In the genomic region with DNA sequence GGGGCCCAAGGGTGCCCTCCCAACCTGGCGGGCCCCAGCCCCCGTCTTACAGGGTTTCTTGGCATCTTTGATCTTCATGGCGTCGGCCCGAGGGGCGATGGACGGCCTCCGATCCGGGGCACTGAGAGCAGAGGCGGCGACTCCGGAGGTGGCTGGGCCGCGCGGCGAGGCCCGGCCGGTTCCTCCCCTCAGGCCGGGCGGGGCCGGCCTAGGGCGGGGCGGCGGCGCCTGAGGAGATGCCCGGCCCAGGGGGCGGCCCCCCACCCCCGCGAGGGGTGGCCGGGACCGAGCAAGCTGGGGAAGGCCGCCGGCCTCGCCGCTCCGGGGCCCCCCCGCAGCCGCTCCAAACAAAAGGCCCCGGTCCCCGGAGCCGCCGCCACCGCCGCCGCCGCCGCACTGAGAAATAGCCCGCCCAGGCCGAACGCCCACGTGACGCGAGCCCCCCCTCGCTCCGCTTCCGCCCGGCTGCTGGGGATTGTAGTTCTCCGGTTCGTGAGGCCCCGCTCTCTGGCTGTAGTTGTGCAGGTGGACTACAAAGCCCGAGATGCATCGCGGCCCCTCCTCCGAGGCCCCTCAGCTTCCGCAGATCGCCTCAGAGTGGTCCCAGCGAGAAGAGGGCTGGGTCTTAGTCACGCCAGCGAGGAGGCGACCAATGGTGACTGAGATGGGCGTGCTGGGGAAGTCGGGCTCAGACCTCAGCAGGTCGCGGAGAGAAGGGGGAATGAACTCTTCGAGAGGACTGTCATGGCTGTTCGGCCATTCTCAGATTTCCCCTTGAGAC, we compare ENCODE assay signal across 8 cellular contexts. TPM values are rescaled to one million over a fixed set of nuclear protein-coding genes. Genes with fewer than 3 reads are reported as not detected.
DNase-seq lines count a peak whose midpoint lies in the region; ATAC-seq and TF ChIP-seq lines count a peak whose summit lies in the region.

A gene (minus strand): TSS at position 163 of the 781 bp plus-strand sequence. CDS start 85 bp downstream, at position 78.

- intact Hi-C loops in PC-9 (cut with micrococcal nuclease; ENCODE audit: unreplicated experiment) = loop anchor here (1.0 to 10.0 kb wide), 4 partner anchors 95 to 1004 kb away; a partner anchor contains a TSS
- intact Hi-C loops in mucosa of descending colon (cut with DNase I, micrococcal nuclease) = no loop called here

- H3K4me1 ChIP-seq in PC-9 (replicated peaks; ENCODE audit: insufficient read depth) (peaks cover 26% of the 10 kb centered on the region), mucosa of descending colon (ENCODE audit: low read depth) (peaks cover 29% of the 10 kb centered on the region)

- H3K36me3 ChIP-seq in PC-9 (ENCODE audit: low read depth) = peaks cover 6% of the 10 kb centered on the region; the same call in 1 of the 2 replicates
- H3K36me3 ChIP-seq in mucosa of descending colon (ENCODE audit: low read depth) = no peaks in the 10 kb centered on the region

- POLR2A ChIA-PET in PC-9 (lab: Charles Lee; ENCODE audit: unreplicated experiment) = interaction anchor here (0.6 kb wide), 3 partner anchors 35 to 1640 kb away, joined by 3 read pairs; no protein-coding TSS in a partner anchor

- no peaks in the 10 kb centered on the region for H3K9me3 ChIP-seq in PC-9 (ENCODE audit: insufficient read depth, low read depth)
- no peaks in the 10 kb centered on the region for H3K9me3 ChIP-seq in mucosa of descending colon

- H3K4me2 ChIP-seq in PC-9 = peak within 1 kb of the TSS; percentile 98

- no peak for TF ChIP-seq CTCF in PC-9 (conservative IDR thresholded peaks at IDR 0.05)
- TF ChIP-seq CTCF in mucosa of descending colon (IDR thresholded peaks at IDR 0.05) = no peak

- peak within 1 kb of the TSS; percentile 93 for H3K4me3 ChIP-seq in Jurkat, Clone E6-1 (ENCODE audit: low read length)
- H3K4me3 ChIP-seq in PC-9 (peak within 1 kb of the TSS; percentile 99), mucosa of descending colon (peak within 1 kb of the TSS; percentile 72)

- CTCF ChIA-PET in PC-9 (lab: Charles Lee) = no interaction called here

- peaks cover 36% of the 10 kb centered on the region for H4K20me1 ChIP-seq in PC-9 (ENCODE audit: insufficient read depth)

- ATAC-seq in GM21619 (IDR thresholded peaks at IDR 0.05; ENCODE audit: unreplicated experiment) (peak; percentile 90), mucosa of descending colon (peak; percentile 96)

- H2AFZ ChIP-seq in PC-9 = peak within 1 kb of the TSS; percentile 96

- H3K27ac ChIP-seq in PC-9 = peak within 1 kb of the TSS; percentile 80
- peak within 1 kb of the TSS; percentile 95 for H3K27ac ChIP-seq in epithelial cell of prostate

- H3K9me2 ChIP-seq in PC-9 (ENCODE audit: insufficient read depth) = no peaks in the 10 kb centered on the region

- H3K27me3 ChIP-seq in PC-9 (ENCODE audit: insufficient read depth, low read depth) = no peaks in the 10 kb centered on the region

- DNase-seq in DMS153 (lab: John Stamatoyannopoulos, UW) (peak; percentile 90), PC-9 (peak; percentile 97 to 99), epithelial cell of prostate (ENCODE audit: low read depth, low spot score) (peak; percentile 92), mucosa of descending colon (peak; percentile 98 to 99 (median 98))
- peak; percentile 99 for DNase-seq in Jurkat, Clone E6-1 (ENCODE audit: low read depth, low spot score)
- DNase-seq in activated T-cell treated with anti-CD3 and anti-CD28 coated beads, Interleukin-2, amount 50 U/mL, for 1 hour = peak; percentile 97
- DNase-seq in stimulated activated CD8-positive, alpha-beta memory T cell treated with anti-CD3 and anti-CD28 coated beads, Interleukin-4, amount 100 ng/mL, for 24 hours (ENCODE audit: low read depth) = peak; percentile 95

- H3F3A ChIP-seq in PC-9 (ENCODE audit: insufficient read depth, low read depth) = no peaks in the 10 kb centered on the region

- BruUV-seq in PC-9 (replicated peaks; lab: Mats Ljungman, UMichigan) = no TSS peak

- H3K79me2 ChIP-seq in PC-9 (ENCODE audit: low read depth) = peaks cover 45% of the 10 kb centered on the region

RNA-seq across cellular contexts. Expression of the gene that starts here (rescaled TPM):
- polyA plus RNA-seq in Jurkat, Clone E6-1 (2012; ENCODE audit: insufficient read depth, insufficient read length) = 29.5 TPM
- total RNA-seq in PC-9 (2021) (44.6 and 60.8 TPM in 2 replicates), mucosa of descending colon (100 to 1,000 TPM in 2 of 3 donors, 10 to 100 TPM in 1; 80.7 to 147 (median 125) TPM)

Comparison
In these comparisons a context has a peak if more than half of its experiments do, and no peak if none do; other contexts are left out.
1. Peak in every context shown above with its lines: DNase-seq, ATAC-seq, H3K4me3 ChIP-seq and H3K27ac ChIP-seq.